ENCODE assay signal across 2 cellular contexts in genomic region chr19:14119644-14120496, GRCh38.
TF ChIP-seq lines count a peak whose summit lies in the region.

No MANE protein-coding gene starts in this region.

TF ChIP-seq in SK-N-SH, 30 proteins besides CTCF, POLR2A, EP300 and RAD21 (continued from another document):
- TF ChIP-seq REST (IDR thresholded peaks at IDR 0.05; ENCODE audit: low read depth, low read length) (no peak), YY1 (IDR thresholded peaks at IDR 0.05; ENCODE audit: low read depth) (no peak), NRF1 (IDR thresholded peaks at IDR 0.05; ENCODE audit: low read depth, low read length) (no peak), USF2 (IDR thresholded peaks at IDR 0.05; ENCODE audit: borderline replicate concordance, low read depth, low read length) (no peak), GABPA (IDR thresholded peaks at IDR 0.05; ENCODE audit: low read depth) (no peak), GATA2 (CRISPR knock-in tag; IDR thresholded peaks at IDR 0.05) (peak; percentile 63), SMC3 (IDR thresholded peaks at IDR 0.05; ENCODE audit: low read depth, low read length) (no peak), IRF3 (IDR thresholded peaks at IDR 0.05; ENCODE audit: low read depth, low read length) (no peak)

TF ChIP-seq in SK-N-SH treated with all-trans-retinoic acid at 6 μM for 48 hours, 23 proteins besides CTCF, POLR2A, EP300 and RAD21 (continued from another document):
- TF ChIP-seq PATZ1 (CRISPR knock-in tag; IDR thresholded peaks at IDR 0.05; ENCODE audit: borderline replicate concordance) (no peak), ESRRG (CRISPR knock-in tag; IDR thresholded peaks at IDR 0.05) (no peak), TOX (CRISPR knock-in tag; IDR thresholded peaks at IDR 0.05; ENCODE audit: borderline replicate concordance) (no peak), ZC3H10 (CRISPR knock-in tag; IDR thresholded peaks at IDR 0.05) (no peak), RARB (CRISPR knock-in tag; IDR thresholded peaks at IDR 0.05) (no peak), CREB5 (CRISPR knock-in tag; IDR thresholded peaks at IDR 0.05; ENCODE audit: low read depth) (no peak), PPARA (CRISPR knock-in tag; IDR thresholded peaks at IDR 0.05; ENCODE audit: borderline replicate concordance) (no peak), ISL1 (CRISPR knock-in tag; IDR thresholded peaks at IDR 0.05) (no peak), POU6F1 (CRISPR knock-in tag; IDR thresholded peaks at IDR 0.05; ENCODE audit: borderline replicate concordance, low read depth) (no peak), ZFP30 (CRISPR knock-in tag; IDR thresholded peaks at IDR 0.05) (no peak), CSRNP3 (CRISPR knock-in tag; IDR thresholded peaks at IDR 0.05) (no peak), SNAI2 (CRISPR knock-in tag; IDR thresholded peaks at IDR 0.05) (no peak)
